Comparison of ENCODE assay signal across 28 cellular contexts in the genomic region with DNA sequence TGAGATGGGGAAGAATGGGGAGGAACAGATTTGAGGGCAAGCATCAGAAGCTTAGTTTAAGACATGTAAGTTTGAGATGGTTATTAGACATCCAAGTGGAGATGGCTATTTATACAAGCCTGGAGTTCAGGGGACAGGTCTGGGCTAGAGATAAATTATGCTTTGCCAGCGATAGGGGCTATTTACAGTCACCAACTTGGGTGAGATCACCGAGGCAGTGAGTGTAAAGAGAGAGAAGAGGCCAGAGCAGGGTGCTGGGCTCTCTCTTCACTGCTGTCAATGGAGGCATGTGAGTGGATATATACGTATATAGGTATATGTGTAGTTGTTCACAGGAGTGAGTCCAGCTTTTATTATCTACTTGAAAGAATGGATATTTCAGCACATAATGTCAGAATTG.
"Had no signal": no experiment of that assay in that cellular context is flagged by ENCODE, and none has a peak within 500 bp of the region (broad histone marks: within the 10 kb centered on the region; RNA-seq: fewer than 3 reads in every experiment).

No MANE protein-coding gene starts in this region.

- H3K27me3 ChIP-seq: adrenal gland, body of pancreas, cardiac muscle cell, dorsolateral prefrontal cortex, esophagus muscularis mucosa, gastrocnemius medialis had no signal

- H3K36me3 ChIP-seq: adrenal gland, cardiac muscle cell, esophagus muscularis mucosa, gastrocnemius medialis had no signal

- H3K9me3 ChIP-seq: adrenal gland, body of pancreas, esophagus muscularis mucosa, gastrocnemius medialis had no signal

- H3K27ac ChIP-seq: adrenal gland, body of pancreas, cardiac muscle cell, coronary artery, dorsolateral prefrontal cortex, esophagus muscularis mucosa, foreskin keratinocyte, gastrocnemius medialis had no signal

- DNase-seq: activated CD4-positive, alpha-beta memory T cell treated with anti-CD3 and anti-CD28 coated beads for 36 hours; activated CD4-positive, alpha-beta T cell treated with anti-CD3 and anti-CD28 coated beads for 36 hours; activated CD4-positive, alpha-beta T cell treated with anti-CD3 and anti-CD28 coated beads, Interleukin-2, amount 10 ng/mL, durations not matched to agents 24 days and 14 days; activated CD4-positive, CD25-positive, alpha-beta regulatory T cell; activated CD4-positive, CD25-positive, alpha-beta regulatory T cell treated with anti-CD3 and anti-CD28 coated beads, Interleukin-2, amount 50 U/mL, for 72 hours; activated CD8-positive, alpha-beta memory T cell treated with anti-CD3 and anti-CD28 coated beads, Interleukin-2, amount 10 ng/mL, durations not matched to agents 7 days and 5 days; activated CD8-positive, alpha-beta memory T cell treated with anti-CD3 and anti-CD28 coated beads, Interleukin-2, amount 50 U/mL, for 4 hours; activated CD8-positive, alpha-beta T cell treated with anti-CD3 and anti-CD28 coated beads, Interleukin-2, amount 10 ng/mL, durations not matched to agents 7 days and 5 days; activated effector memory CD4-positive, alpha-beta T cell treated with anti-CD3 and anti-CD28 coated beads, Interleukin-2, amount 50 U/mL, for 16 hours; activated naive CD4-positive, alpha-beta T cell treated with anti-CD3 and anti-CD28 coated beads for 36 hours; activated naive CD8-positive, alpha-beta T cell treated with anti-CD3 and anti-CD28 coated beads for 36 hours; activated naive CD8-positive, alpha-beta T cell treated with anti-CD3 and anti-CD28 coated beads, Interleukin-2, amount 50 U/mL, for 24 hours; activated T-cell treated with anti-CD3 and anti-CD28 coated beads, Interleukin-2, amount 50 U/mL, for 1 hour; activated T-cell treated with anti-CD3 and anti-CD28 coated beads, Interleukin-2, amount 50 U/mL, for 48 hours; adrenal gland; amygdala; aorta; body of pancreas; dorsolateral prefrontal cortex; effector CD4-positive, alpha-beta T cell; effector memory CD8-positive, alpha-beta T cell; erythroblast; foreskin keratinocyte; gastrocnemius medialis; T-helper 2 cell had no signal

- H3K4me3 ChIP-seq: adrenal gland, body of pancreas, cardiac muscle cell, coronary artery, dorsolateral prefrontal cortex, esophagus muscularis mucosa, gastrocnemius medialis had no signal

- H3K4me1 ChIP-seq: adrenal gland, body of pancreas, foreskin keratinocyte, gastrocnemius medialis had no signal

- ATAC-seq: activated CD4-positive, alpha-beta T cell treated with anti-CD3 and anti-CD28 coated beads for 36 hours; activated CD8-positive, alpha-beta memory T cell treated with anti-CD3 and anti-CD28 coated beads, Interleukin-2, amount 10 ng/mL, durations not matched to agents 7 days and 5 days; activated CD8-positive, alpha-beta T cell treated with anti-CD3 and anti-CD28 coated beads, Interleukin-2, amount 10 ng/mL, durations not matched to agents 7 days and 5 days; activated naive CD8-positive, alpha-beta T cell treated with anti-CD3 and anti-CD28 coated beads, Interleukin-2, amount 50 U/mL, for 24 hours; body of pancreas; effector memory CD8-positive, alpha-beta T cell; foreskin keratinocyte; gastrocnemius medialis had no signal
